ENCODE assay signal across 8 cellular contexts in genomic region chr12:122356192-122356635, GRCh38.
DNase-seq lines count a peak whose midpoint lies in the region; ATAC-seq and TF ChIP-seq lines count a peak whose summit lies in the region.

No MANE protein-coding gene starts in this region.

- H3K36me3 ChIP-seq in KMS-11 (ENCODE audit: insufficient read depth) (no peaks in the 10 kb centered on the region), psoas muscle (ENCODE audit: insufficient read depth in 1 of 2, low read depth in 1 of 2) (peaks cover 14 to 80% of the 10 kb centered on the region in 2 donors)

- no peaks in the 10 kb centered on the region for H3K9me3 ChIP-seq in psoas muscle

- 39 to 46% (median 42%) methylated on average over 3 of the region's 3 CpGs for WGBS in psoas muscle, 3 donors

- H3K4me2 ChIP-seq in KMS-11, result no peak overlapping the region

- H3K79me2 ChIP-seq in KMS-11 (ENCODE audit: insufficient read depth, low read depth), result no peaks in the 10 kb centered on the region

- H3K27ac ChIP-seq in KMS-11, result no peak overlapping the region
- peak overlapping the region; percentile 71 for H3K27ac ChIP-seq in psoas muscle

- TF ChIP-seq CTCF in KMS-11 (conservative IDR thresholded peaks at IDR 0.05; ENCODE audit: low read depth, low read length) (peak; percentile 78), psoas muscle (IDR thresholded peaks at IDR 0.05) (peak; percentile 72)

- no peak overlapping the region for H3K9ac ChIP-seq in KMS-11

- DNase-seq in DMS153 (lab: John Stamatoyannopoulos, UW) (peak; percentile 31), RPMI8226 (peak; percentile 53), globus pallidus (ENCODE audit: low spot score) (peak; percentile 48), psoas muscle (no peak)
- peak; percentile 16 for DNase-seq in activated effector memory CD4-positive, alpha-beta T cell treated with Interleukin-2 at 50 U/mL for 16 hours

- H3K4me1 ChIP-seq in KMS-11 (ENCODE audit: low read depth, poor library complexity, severe bottlenecking), result peaks cover 5% of the 10 kb centered on the region
- H3K4me1 ChIP-seq in psoas muscle, result peaks cover 9% of the 10 kb centered on the region

- H3K4me3 ChIP-seq in KMS-11 (IDR thresholded peaks at IDR 0.05; ENCODE audit: insufficient read depth, low read depth, low read length) (no peak overlapping the region), psoas muscle (no peak overlapping the region)

- no peaks in the 10 kb centered on the region for H4K20me1 ChIP-seq in KMS-11 (ENCODE audit: insufficient read depth)

- ATAC-seq in psoas muscle (peak; percentile 63 to 77 (median 72)), GM19023 (IDR thresholded peaks at IDR 0.05; ENCODE audit: unreplicated experiment) (no peak), HG03108 (IDR thresholded peaks at IDR 0.05; ENCODE audit: unreplicated experiment) (no peak)

- H2AFZ ChIP-seq in KMS-11 (ENCODE audit: low read depth), result no peak overlapping the region

- H3K27me3 ChIP-seq in KMS-11 (ENCODE audit: insufficient read depth, low read depth) (no peaks in the 10 kb centered on the region), psoas muscle (ENCODE audit: insufficient read depth in 3 of 3, low read length in 2 of 3) (no peaks in the 10 kb centered on the region)

- intact Hi-C loops in psoas muscle (cut with DNase I), result no loop called here

Comparison
In these comparisons a context has a peak if more than half of its experiments do, and no peak if none do; other contexts are left out.
1. DNase-seq: peak in DMS153 (single experiment), RPMI8226 (single experiment), activated effector memory CD4-positive, alpha-beta T cell treated with Interleukin-2 at 50 U/mL for 16 hours (single experiment) and globus pallidus (single experiment); none in psoas muscle (0 of 2).
2. ATAC-seq: peak in psoas muscle (4 of 4); none in GM19023 (single experiment) and HG03108 (single experiment).